9 cellular contexts compared by ENCODE assay signal in genomic region chr12:62683724-62684501, GRCh38.
DNase-seq lines count a peak whose midpoint lies in the region; ATAC-seq and TF ChIP-seq lines count a peak whose summit lies in the region.
"Had no signal": no experiment of that assay in that cellular context is flagged by ENCODE, and none has a peak within 500 bp of the region (broad histone marks: within the 10 kb centered on the region; RNA-seq: fewer than 3 reads in every experiment).

No MANE protein-coding gene starts in this region.

- CTCF ChIA-PET in Panc1 (lab: Charles Lee): interaction anchor here (0.5 kb wide), 1 partner anchor 18 kb away, joined by 3 read pairs; no protein-coding TSS in a partner anchor
- CTCF ChIA-PET in activated CD8-positive, alpha-beta T cell treated with anti-CD3 and anti-CD28 coated beads, Interleukin-2, amount 10 ng/mL, durations not matched to agents 7 days and 5 days (lab: Charles Lee): no interaction called here

- no peaks in the 10 kb centered on the region for H3K4me1 ChIP-seq in Panc1 (ENCODE audit: control insufficient read depth, insufficient read depth, low read length)
- no peaks in the 10 kb centered on the region for H3K4me1 ChIP-seq in mucosa of descending colon (ENCODE audit: low read depth)
- peaks cover 4 to 11% (median 6%) of the 10 kb centered on the region in 4 donors for H3K4me1 ChIP-seq in upper lobe of left lung

- BruUV-seq in Panc1 (replicated peaks; lab: Mats Ljungman, UMichigan): no TSS peak

- TF ChIP-seq EP300 in upper lobe of left lung (IDR thresholded peaks at IDR 0.05): no peak

- H3K36me3 ChIP-seq in Panc1 (ENCODE audit: control insufficient read depth, insufficient read depth, low read length): no peaks in the 10 kb centered on the region
- H3K36me3 ChIP-seq in mucosa of descending colon (ENCODE audit: low read depth): no peaks in the 10 kb centered on the region
- no peaks in the 10 kb centered on the region for H3K36me3 ChIP-seq in upper lobe of left lung

- H3K4me3 ChIP-seq in Panc1 (ENCODE audit: low read depth in 2 of 2, low read length in 2 of 2): no peak overlapping the region
- no peak overlapping the region for H3K4me3 ChIP-seq in fibroblast of pulmonary artery (replicated peaks; ENCODE audit: low read depth, low read length)
- no peak overlapping the region for H3K4me3 ChIP-seq in mucosa of descending colon
- no peak overlapping the region for H3K4me3 ChIP-seq in upper lobe of left lung

- no peak overlapping the region for H3K27ac Mint-ChIP-seq in activated CD8-positive, alpha-beta T cell treated with anti-CD3 and anti-CD28 coated beads, Interleukin-2, amount 10 ng/mL, durations not matched to agents 7 days and 5 days
- no peak overlapping the region for H3K27ac Mint-ChIP-seq in activated naive CD8-positive, alpha-beta T cell treated with anti-CD3 and anti-CD28 coated beads, Interleukin-2, amount 50 U/mL, for 24 hours

- in situ Hi-C loops in Panc1 (cut with HindIII; ENCODE audit: low pct_unique_long_range_greater_than_20kb, low sequenced_read_pairs): no loop called here

- 71 to 80% methylated on average over 7 of the region's 7 CpGs for WGBS in upper lobe of left lung, 2 donors

- H3K4me3 Mint-ChIP-seq in activated CD8-positive, alpha-beta T cell treated with anti-CD3 and anti-CD28 coated beads, Interleukin-2, amount 10 ng/mL, durations not matched to agents 7 days and 5 days: no peak overlapping the region
- H3K4me3 Mint-ChIP-seq in activated naive CD8-positive, alpha-beta T cell treated with anti-CD3 and anti-CD28 coated beads, Interleukin-2, amount 50 U/mL, for 24 hours: no peak overlapping the region

- TF ChIP-seq POLR2A in upper lobe of left lung (IDR thresholded peaks at IDR 0.05): no peak

- H3K27me3 Mint-ChIP-seq in activated CD8-positive, alpha-beta T cell treated with anti-CD3 and anti-CD28 coated beads, Interleukin-2, amount 10 ng/mL, durations not matched to agents 7 days and 5 days (ENCODE audit: low read depth): peaks cover 17% of the 10 kb centered on the region
- H3K27me3 Mint-ChIP-seq in activated naive CD8-positive, alpha-beta T cell treated with anti-CD3 and anti-CD28 coated beads, Interleukin-2, amount 50 U/mL, for 24 hours: peaks cover 6% of the 10 kb centered on the region

- no peaks in the 10 kb centered on the region for H3K36me3 Mint-ChIP-seq in activated CD8-positive, alpha-beta T cell treated with anti-CD3 and anti-CD28 coated beads, Interleukin-2, amount 10 ng/mL, durations not matched to agents 7 days and 5 days (ENCODE audit: low read depth)
- H3K36me3 Mint-ChIP-seq in activated naive CD8-positive, alpha-beta T cell treated with anti-CD3 and anti-CD28 coated beads, Interleukin-2, amount 50 U/mL, for 24 hours (ENCODE audit: low read depth): no peaks in the 10 kb centered on the region

- H3K27ac ChIP-seq in Panc1 (ENCODE audit: low read length) (0 out of 2 replicates have a peak overlapping the region, but pooled peaks have one; percentile 7), upper lobe of left lung (peak overlapping the region in 3 of 4 donors; percentile 20 to 62 (median 36))

- H3K4me1 Mint-ChIP-seq in activated CD8-positive, alpha-beta T cell treated with anti-CD3 and anti-CD28 coated beads, Interleukin-2, amount 10 ng/mL, durations not matched to agents 7 days and 5 days (ENCODE audit: low read depth): no peaks in the 10 kb centered on the region
- peaks cover 1% of the 10 kb centered on the region for H3K4me1 Mint-ChIP-seq in activated naive CD8-positive, alpha-beta T cell treated with anti-CD3 and anti-CD28 coated beads, Interleukin-2, amount 50 U/mL, for 24 hours

- H3K27me3 ChIP-seq in Panc1 (ENCODE audit: control insufficient read depth, insufficient read depth, low read length): no peaks in the 10 kb centered on the region
- no peaks in the 10 kb centered on the region for H3K27me3 ChIP-seq in upper lobe of left lung

- no peaks in the 10 kb centered on the region for H3K9me3 ChIP-seq in Panc1 (ENCODE audit: control insufficient read depth, insufficient read depth, low read depth, low read length)
- no peaks in the 10 kb centered on the region for H3K9me3 ChIP-seq in mucosa of descending colon
- H3K9me3 ChIP-seq in upper lobe of left lung: no peaks in the 10 kb centered on the region

- ATAC-seq in Panc1: no peak; the same call in 1 of the 2 replicates
- ATAC-seq in mucosa of descending colon: peak; percentile 52
- ATAC-seq in upper lobe of left lung (ENCODE audit: low FRiP score in 2 of 2): peak; percentile 56 to 90
- ATAC-seq in activated CD8-positive, alpha-beta T cell treated with anti-CD3 and anti-CD28 coated beads, Interleukin-2, amount 10 ng/mL, durations not matched to agents 7 days and 5 days: no peak
- ATAC-seq in HG03439 (IDR thresholded peaks at IDR 0.05; ENCODE audit: unreplicated experiment): no peak
- no peak for ATAC-seq in activated naive CD8-positive, alpha-beta T cell treated with anti-CD3 and anti-CD28 coated beads, Interleukin-2, amount 50 U/mL, for 24 hours
- ATAC-seq in GM18511 (IDR thresholded peaks at IDR 0.05; ENCODE audit: unreplicated experiment): no peak

- no peaks in the 10 kb centered on the region for H3K9me3 Mint-ChIP-seq in activated CD8-positive, alpha-beta T cell treated with anti-CD3 and anti-CD28 coated beads, Interleukin-2, amount 10 ng/mL, durations not matched to agents 7 days and 5 days (ENCODE audit: insufficient read depth)
- H3K9me3 Mint-ChIP-seq in activated naive CD8-positive, alpha-beta T cell treated with anti-CD3 and anti-CD28 coated beads, Interleukin-2, amount 50 U/mL, for 24 hours: no peaks in the 10 kb centered on the region

- DNase-seq in Panc1 (ENCODE audit: low read depth, low spot score) (no peak), fibroblast of pulmonary artery (ENCODE audit: low read depth) (peak; percentile 54), mucosa of descending colon (peak; percentile 17 to 51 (median 29)), upper lobe of left lung (no peak)
- no peak for DNase-seq in activated CD8-positive, alpha-beta T cell treated with anti-CD3 and anti-CD28 coated beads, Interleukin-2, amount 10 ng/mL, durations not matched to agents 7 days and 5 days
- DNase-seq in activated naive CD8-positive, alpha-beta T cell treated with anti-CD3 and anti-CD28 coated beads, Interleukin-2, amount 50 U/mL, for 24 hours: no peak
- DNase-seq: stimulated activated naive CD4-positive, alpha-beta T cell treated with Interleukin-2 at 50 U/mL for 16 hours had no signal

- POLR2A ChIA-PET in Panc1 (lab: Charles Lee): no interaction called here
- POLR2A ChIA-PET in activated CD8-positive, alpha-beta T cell treated with anti-CD3 and anti-CD28 coated beads, Interleukin-2, amount 10 ng/mL, durations not matched to agents 7 days and 5 days (lab: Charles Lee): no interaction called here

- intact Hi-C loops in Panc1 (cut with micrococcal nuclease; ENCODE audit: unreplicated experiment) (no loop called here), mucosa of descending colon (cut with DNase I, micrococcal nuclease) (no loop called here)

- TF ChIP-seq CTCF in Panc1 (IDR thresholded peaks at IDR 0.05) (no peak), fibroblast of pulmonary artery (IDR thresholded peaks at IDR 0.05; ENCODE audit: low read length, missing control alignments) (no peak), mucosa of descending colon (IDR thresholded peaks at IDR 0.05) (no peak), upper lobe of left lung (IDR thresholded peaks at IDR 0.05) (no peak)

Comparison
In these comparisons a context has a peak if more than half of its experiments do, and no peak if none do; other contexts are left out.
1. ATAC-seq: peak in mucosa of descending colon (single experiment) and upper lobe of left lung (2 of 2); none in Panc1 (single experiment), activated CD8-positive, alpha-beta T cell treated with anti-CD3 and anti-CD28 coated beads, Interleukin-2, amount 10 ng/mL, durations not matched to agents 7 days and 5 days (single experiment), HG03439 (single experiment), activated naive CD8-positive, alpha-beta T cell treated with anti-CD3 and anti-CD28 coated beads, Interleukin-2, amount 50 U/mL, for 24 hours (single experiment) and GM18511 (single experiment).
2. DNase-seq: peak in fibroblast of pulmonary artery (single experiment) and mucosa of descending colon (3 of 3); none in Panc1 (single experiment), upper lobe of left lung (0 of 2), activated CD8-positive, alpha-beta T cell treated with anti-CD3 and anti-CD28 coated beads, Interleukin-2, amount 10 ng/mL, durations not matched to agents 7 days and 5 days (single experiment) and activated naive CD8-positive, alpha-beta T cell treated with anti-CD3 and anti-CD28 coated beads, Interleukin-2, amount 50 U/mL, for 24 hours (single experiment).